In the genomic region with DNA sequence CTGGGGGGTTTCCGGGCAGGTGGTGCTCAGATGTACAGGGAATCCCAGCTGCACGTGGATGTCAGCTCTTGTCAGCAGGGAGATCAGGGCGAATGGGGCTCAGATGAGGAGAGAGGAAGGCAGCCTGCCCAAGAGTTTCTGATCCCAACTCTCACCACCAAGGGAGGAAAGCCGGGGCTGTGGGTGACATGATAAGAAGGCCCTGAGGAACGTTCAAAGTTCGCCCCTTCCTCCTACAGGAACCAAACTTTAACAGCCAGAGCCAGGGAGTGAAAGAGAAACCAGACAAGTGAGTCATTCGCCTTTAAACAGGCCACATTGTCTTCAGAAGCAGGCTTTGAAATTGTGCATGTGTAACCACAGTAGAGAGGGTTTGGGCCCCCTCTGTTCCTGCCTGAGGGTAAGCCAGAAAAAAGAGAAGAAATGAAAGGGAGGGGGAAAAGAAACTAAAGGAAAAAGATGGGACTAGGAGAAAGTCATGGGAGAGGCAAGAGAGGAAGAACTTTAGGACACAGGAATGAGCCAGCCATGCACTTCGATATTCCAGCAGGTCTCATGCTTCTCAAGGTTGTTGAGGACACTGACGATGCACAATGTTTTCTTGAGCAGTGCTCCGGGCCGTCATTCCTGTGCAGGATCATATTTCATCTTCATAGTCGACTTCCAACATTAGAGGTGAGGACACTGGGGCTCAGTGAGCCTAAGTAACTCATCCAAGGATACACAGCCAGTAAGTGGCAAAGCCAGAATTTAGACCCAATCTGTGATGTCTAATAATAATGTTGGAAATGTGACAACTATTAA, we compare ENCODE assay signal across 8 cellular contexts.
DNase-seq lines count a peak whose midpoint lies in the region; ATAC-seq and TF ChIP-seq lines count a peak whose summit lies in the region.

No MANE protein-coding gene starts in this region.

- H2AFZ ChIP-seq in osteoblast (ENCODE audit: low read length), result peak overlapping the region; percentile 83

- H3K27me3 Mint-ChIP-seq in activated T-cell treated with anti-CD3 and anti-CD28 coated beads, Interleukin-2, amount 50 U/mL, for 72 hours (ENCODE audit: low read depth), result no peaks in the 10 kb centered on the region

- TF ChIP-seq CTCF in BJ (IDR thresholded peaks at IDR 0.05; ENCODE audit: insufficient read depth, low read depth, low read length), result no peak
- TF ChIP-seq CTCF in osteoblast (IDR thresholded peaks at IDR 0.05; ENCODE audit: extremely low read depth, low read depth, low read length), result no peak

- peak overlapping the region; percentile 12 to 28 for H3K4me3 Mint-ChIP-seq in activated T-cell treated with anti-CD3 and anti-CD28 coated beads, Interleukin-2, amount 50 U/mL, for 72 hours

- no peak overlapping the region for H3K27ac ChIP-seq in osteoblast (ENCODE audit: low read depth, low read length)

- peak; percentile 88 for ATAC-seq in GM19397 (IDR thresholded peaks at IDR 0.05; ENCODE audit: unreplicated experiment)
- peak; percentile 95 for ATAC-seq in HG03342 (IDR thresholded peaks at IDR 0.05; ENCODE audit: unreplicated experiment)
- ATAC-seq in activated T-cell treated with anti-CD3 and anti-CD28 coated beads, Interleukin-2, amount 50 U/mL, for 72 hours (replicated peaks in 1 of 2), result peak; percentile 43 to 82

- H3K4me3 ChIP-seq in BJ (ENCODE audit: low read depth, low read length) (no peak overlapping the region), osteoblast (ENCODE audit: insufficient read depth, low read length) (peak overlapping the region; percentile 26)

- POLR2A ChIA-PET in BJ (lab: Charles Lee), result no interaction called here

- H3K4me1 ChIP-seq in osteoblast (ENCODE audit: insufficient read depth, low read length), result peaks cover 5% of the 10 kb centered on the region

- H3K9me3 ChIP-seq in osteoblast (ENCODE audit: low read depth, low read length), result no peaks in the 10 kb centered on the region

- H3K79me2 ChIP-seq in osteoblast (ENCODE audit: insufficient read depth, low read length), result no peaks in the 10 kb centered on the region

- H3K9me3 Mint-ChIP-seq in activated T-cell treated with anti-CD3 and anti-CD28 coated beads, Interleukin-2, amount 50 U/mL, for 72 hours, result peaks cover 0 to 9% of the 10 kb centered on the region in 2 donors

- H4K20me1 ChIP-seq in osteoblast (ENCODE audit: insufficient read depth, low read length), result no peaks in the 10 kb centered on the region

- H3K4me2 ChIP-seq in osteoblast (ENCODE audit: insufficient read depth, low read length), result peak overlapping the region; percentile 42

- no peaks in the 10 kb centered on the region for H3K36me3 ChIP-seq in BJ (ENCODE audit: control insufficient read depth, insufficient read depth, low read length)
- H3K36me3 ChIP-seq in osteoblast (ENCODE audit: insufficient read depth, low read length), result no peaks in the 10 kb centered on the region

- peaks cover 10% of the 10 kb centered on the region for H3K4me1 Mint-ChIP-seq in activated T-cell treated with anti-CD3 and anti-CD28 coated beads, Interleukin-2, amount 50 U/mL, for 72 hours (ENCODE audit: low read depth)

- H3K36me3 Mint-ChIP-seq in activated T-cell treated with anti-CD3 and anti-CD28 coated beads, Interleukin-2, amount 50 U/mL, for 72 hours (ENCODE audit: insufficient read depth in 2 of 2), result peaks cover 0 to 5% of the 10 kb centered on the region in 2 donors

- DNase-seq in BJ (ENCODE audit: low read depth) (peak; percentile 40), osteoblast (ENCODE audit: insufficient read length, low spot score, missing footprints) (no peak), NCI-H1417 treated with DMSO at 0.1 percent for 48 hours (lab: John Stamatoyannopoulos, UW) (no peak), NCI-H2081 (lab: John Stamatoyannopoulos, UW) (no peak), NCI-H69 (lab: John Stamatoyannopoulos, UW) (no peak)
- DNase-seq in activated T-cell treated with anti-CD3 and anti-CD28 coated beads, Interleukin-2, amount 50 U/mL, for 72 hours, result peak in 1 of 2 donors; percentile 8

- no peak overlapping the region for H3K27ac Mint-ChIP-seq in activated T-cell treated with anti-CD3 and anti-CD28 coated beads, Interleukin-2, amount 50 U/mL, for 72 hours

- CTCF ChIA-PET in BJ (lab: Yijun Ruan, JAX), result interaction anchor here (1.8 kb wide), 1 partner anchor 22 kb away, joined by 3 read pairs; no protein-coding TSS in a partner anchor

- H3K27me3 ChIP-seq in BJ (ENCODE audit: control insufficient read depth, insufficient read depth, low read length) (no peaks in the 10 kb centered on the region), osteoblast (ENCODE audit: insufficient read depth, low read length) (no peaks in the 10 kb centered on the region)
